Comparison of ENCODE assay signal across 7 cellular contexts in the genomic region with DNA sequence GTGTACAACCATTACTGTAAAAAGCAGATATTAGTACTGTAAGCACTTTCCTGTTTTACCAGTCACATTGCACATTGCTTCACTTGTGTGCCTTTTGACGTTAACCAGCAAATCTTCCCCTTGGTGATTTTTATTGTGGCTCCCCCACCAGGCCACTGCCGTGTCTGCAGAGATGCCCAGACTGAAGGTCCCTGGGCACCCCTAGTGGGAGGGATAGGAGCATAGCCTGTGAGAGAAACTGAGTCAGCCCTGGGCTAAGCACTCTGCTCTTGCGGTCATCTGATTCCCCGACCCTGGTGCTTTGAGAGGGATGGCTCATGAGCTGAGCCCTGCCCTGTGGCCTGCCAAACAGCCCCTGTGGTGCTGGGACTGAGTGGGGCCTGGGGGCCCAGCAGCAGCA.
DNase-seq lines count a peak whose midpoint lies in the region; ATAC-seq, FAIRE-seq and TF ChIP-seq lines count a peak whose summit lies in the region.

No MANE protein-coding gene starts in this region.

- H3K36me3 ChIP-seq in H7 (replicated peaks; ENCODE audit: control insufficient read depth, insufficient read depth, low read length): peaks cover 1% of the 10 kb centered on the region
- H3K36me3 ChIP-seq in GM12878 (ENCODE audit: control insufficient read depth in 2 of 2, insufficient read depth in 2 of 2, low read length in 1 of 2): peaks cover 18 to 19% of the 10 kb centered on the region in 2 experiments
- peaks cover 3 to 11% of the 10 kb centered on the region in 2 experiments for H3K36me3 ChIP-seq in mesenchymal stem cell (ENCODE audit: control insufficient read depth in 1 of 2, insufficient read depth in 2 of 2, low read depth in 1 of 2, low read length in 2 of 2)

- TF ChIP-seq EP300 in GM12878 (IDR thresholded peaks at IDR 0.05; ENCODE audit: borderline replicate concordance in 1 of 2, control insufficient read depth in 1 of 2, low read depth in 2 of 2, low read length in 2 of 2): no peak

- H3K9ac ChIP-seq in GM12878 (ENCODE audit: control insufficient read depth, insufficient read depth, low read length) (no peak overlapping the region), mesenchymal stem cell (ENCODE audit: low read length) (no peak overlapping the region)

- intact Hi-C loops in GM12878 (cut with micrococcal nuclease; ENCODE audit: unreplicated experiment): loop anchor here (1.0 to 5.0 kb wide), 2 partner anchors 71 to 106 kb away; no protein-coding TSS in a partner anchor

- peak; percentile 84 for ATAC-seq in GM12878
- no peak for ATAC-seq in HG02571 (IDR thresholded peaks at IDR 0.05; ENCODE audit: unreplicated experiment)
- ATAC-seq in GM21381 (IDR thresholded peaks at IDR 0.05; ENCODE audit: unreplicated experiment): no peak

- no peak for FAIRE-seq in GM12878 (lab: Jason Lieb, UNC)

- H2BK120ac ChIP-seq in mesenchymal stem cell (ENCODE audit: low read depth, low read length): no peak overlapping the region

- H3K4me2 ChIP-seq in GM12878 (ENCODE audit: control insufficient read depth, insufficient read depth) (no peak overlapping the region), mesenchymal stem cell (ENCODE audit: low read length, poor library complexity, severe bottlenecking) (no peak overlapping the region)

- peak; percentile 69 to 88 (median 71) for TF ChIP-seq CTCF in GM12878 (IDR thresholded peaks at IDR 0.05 in 2 of 3, conservative IDR thresholded peaks at IDR 0.05 in 1 of 3; ENCODE audit: control insufficient read depth in 2 of 3, extremely low read depth in 1 of 3, insufficient read depth in 1 of 3, low read depth in 3 of 3, low read length in 3 of 3)

- H3K79me1 ChIP-seq in mesenchymal stem cell (replicated peaks; ENCODE audit: low read length, poor library complexity, severe bottlenecking): peaks cover 34% of the 10 kb centered on the region

- no peak overlapping the region for H2BK5ac ChIP-seq in mesenchymal stem cell (ENCODE audit: low read depth, low read length, poor library complexity, severe bottlenecking)

- TF ChIP-seq RAD21 in GM12878 (IDR thresholded peaks at IDR 0.05; ENCODE audit: insufficient read depth, low read depth, low read length): peak; percentile 81

- DNase-seq in H7 (peak; percentile 84), T-helper 1 cell (peak in 4 of 5 donors; percentile 32 to 52 (median 42)), GM12878 (ENCODE audit: low read depth, low spot score) (no peak), mesenchymal stem cell (peak; percentile 37), NCI-H2196 (lab: John Stamatoyannopoulos, UW; ENCODE audit: unreplicated experiment) (no peak)

- no peak overlapping the region; the same call in 1 of the 2 replicates for H3K27ac ChIP-seq in GM12878 (ENCODE audit: control insufficient read depth, insufficient read depth)
- H3K27ac ChIP-seq in mesenchymal stem cell (ENCODE audit: low read length, poor library complexity, severe bottlenecking): no peak overlapping the region

- no peak overlapping the region for H3K23ac ChIP-seq in mesenchymal stem cell (ENCODE audit: low read length in 2 of 2)

- RAD21 ChIA-PET in GM12878 (lab: Charles Lee; ENCODE audit: unreplicated experiment): interaction anchor here (0.7 to 3.5 kb wide), 7 partner anchors 30 to 106 kb away, joined by 3 to 12 read pairs (median 3); no protein-coding TSS in a partner anchor

- H3K4me1 ChIP-seq in GM12878 (ENCODE audit: control insufficient read depth, insufficient read depth, low read length) (peaks cover 20% of the 10 kb centered on the region), mesenchymal stem cell (ENCODE audit: control insufficient read depth, insufficient read depth, low read depth, low read length) (peaks cover 13% of the 10 kb centered on the region)

- H4K8ac ChIP-seq in mesenchymal stem cell (ENCODE audit: low read length): peak overlapping the region; percentile 12

- no peak overlapping the region for H2BK15ac ChIP-seq in mesenchymal stem cell (ENCODE audit: low read depth, poor library complexity, severe bottlenecking)

- CTCF ChIA-PET in GM12878 (lab: Yijun Ruan, JAX): interaction anchor here (0.7 to 5.8 kb wide), 18 partner anchors 9 to 133 kb away, joined by 3 to 41 read pairs (median 3); no protein-coding TSS in a partner anchor

- no peak overlapping the region for H3K18ac ChIP-seq in mesenchymal stem cell (ENCODE audit: low read depth in 1 of 2, low read length in 2 of 2)

- H3K79me2 ChIP-seq in GM12878 (ENCODE audit: control insufficient read depth, insufficient read depth, low read length): peaks cover 29% of the 10 kb centered on the region

- H3K9me3 ChIP-seq in GM12878 (replicated peaks; ENCODE audit: control insufficient read depth, insufficient read depth, low read length) (no peaks in the 10 kb centered on the region), mesenchymal stem cell (ENCODE audit: control insufficient read depth, low read length) (no peaks in the 10 kb centered on the region)

- no peak overlapping the region for H3K4me3 ChIP-seq in H7 (ENCODE audit: insufficient read depth, low read depth, low read length)
- H3K4me3 ChIP-seq in GM12878: no peak overlapping the region
- no peak overlapping the region for H3K4me3 ChIP-seq in mesenchymal stem cell (ENCODE audit: insufficient read depth in 1 of 2, low read depth in 1 of 2, low read length in 2 of 2)

- no peak overlapping the region for H3K4ac ChIP-seq in mesenchymal stem cell (ENCODE audit: low read depth in 1 of 2, low read length in 2 of 2)

- H4K20me1 ChIP-seq in GM12878 (ENCODE audit: control insufficient read depth, insufficient read depth): no peaks in the 10 kb centered on the region

- no peak overlapping the region for H2AK5ac ChIP-seq in mesenchymal stem cell (ENCODE audit: low read length, severe bottlenecking)

- H3K14ac ChIP-seq in mesenchymal stem cell (ENCODE audit: low read length in 2 of 2): no peak overlapping the region

- no TSS peak for BruUV-seq in GM12878 (replicated peaks; lab: Mats Ljungman, UMichigan)

- SMC1A ChIA-PET in GM12878 (lab: Charles Lee; ENCODE audit: uncharacterized antibody, unreplicated experiment): interaction anchor here (0.7 to 2.2 kb wide), 6 partner anchors 21 to 105 kb away, joined by 3 to 6 read pairs (median 3); no protein-coding TSS in a partner anchor

- 39% methylated on average over 4 of the region's 4 CpGs for WGBS in GM12878 (ENCODE audit: insufficient coverage, insufficient replicate concordance, low lambda C conversion rate, missing lambda C conversion rate)
- WGBS in mesenchymal stem cell: 79% methylated on average over 4 of the region's 4 CpGs

- H2AFZ ChIP-seq in GM12878 (ENCODE audit: control insufficient read depth, low read depth, low read length): no peak overlapping the region
- no peak overlapping the region for H2AFZ ChIP-seq in mesenchymal stem cell (ENCODE audit: low read depth, low read length)

- no peak for TF ChIP-seq POLR2A in GM12878 (IDR thresholded peaks at IDR 0.05; ENCODE audit: low read depth, low read length)

- H3K27me3 ChIP-seq in H7 (ENCODE audit: control insufficient read depth, insufficient read depth, low read length): no peaks in the 10 kb centered on the region
- no peaks in the 10 kb centered on the region for H3K27me3 ChIP-seq in GM12878 (replicated peaks in 1 of 2; ENCODE audit: control insufficient read depth in 2 of 2, insufficient read depth in 2 of 2, low read length in 1 of 2)
- no peaks in the 10 kb centered on the region for H3K27me3 ChIP-seq in mesenchymal stem cell (ENCODE audit: control insufficient read depth in 1 of 2, insufficient read depth in 1 of 2, low read length in 2 of 2)

- H4K91ac ChIP-seq in mesenchymal stem cell (ENCODE audit: low read length): no peak overlapping the region

- no peak overlapping the region for H2BK12ac ChIP-seq in mesenchymal stem cell (ENCODE audit: low read length in 2 of 2)

- POLR2A ChIA-PET in GM12878 (lab: Charles Lee): interaction anchor here (1.1 kb wide), 1 partner anchor 9 kb away, joined by 5 read pairs; no protein-coding TSS in a partner anchor

- in situ Hi-C loops in GM12878 (cut with MboI): no loop called here

TF ChIP-seq in GM12878, 131 proteins besides CTCF, POLR2A, EP300 and RAD21:
- TF ChIP-seq NR2F1 (conservative IDR thresholded peaks at IDR 0.05): 0 out of 2 replicates have a peak, but pooled peaks have one; percentile 21
- no peak for TF ChIP-seq FOS (IDR thresholded peaks at IDR 0.05; ENCODE audit: borderline replicate concordance, extremely low read depth, insufficient read length)
- peak; percentile 77 for TF ChIP-seq SMC3 (IDR thresholded peaks at IDR 0.05; ENCODE audit: borderline replicate concordance, low read length)
- TF ChIP-seq YY1 (IDR thresholded peaks at IDR 0.05; ENCODE audit: low read depth, low read length): 0 out of 2 replicates have a peak, but pooled peaks have one; percentile 24
- peak; percentile 66; the same call in 1 of the 2 replicates for TF ChIP-seq SMARCA5 (IDR thresholded peaks at IDR 0.05)

Comparison
In these comparisons a context has a peak if more than half of its experiments do, and no peak if none do; other contexts are left out.
1. DNase-seq: peak in H7 (single experiment), T-helper 1 cell (4 of 5) and mesenchymal stem cell (single experiment); none in GM12878 (single experiment) and NCI-H2196 (single experiment).